ENCODE assay signal across 2 cellular contexts in genomic region chr17:38861399-38861843, GRCh38.
TF ChIP-seq lines count a peak whose summit lies in the region.

No MANE protein-coding gene starts in this region.

TF ChIP-seq in SK-N-SH treated with all-trans-retinoic acid at 6 μM for 48 hours, 23 proteins besides CTCF, POLR2A, EP300 and RAD21 (continued from another document):
- TF ChIP-seq, protein P1, sequence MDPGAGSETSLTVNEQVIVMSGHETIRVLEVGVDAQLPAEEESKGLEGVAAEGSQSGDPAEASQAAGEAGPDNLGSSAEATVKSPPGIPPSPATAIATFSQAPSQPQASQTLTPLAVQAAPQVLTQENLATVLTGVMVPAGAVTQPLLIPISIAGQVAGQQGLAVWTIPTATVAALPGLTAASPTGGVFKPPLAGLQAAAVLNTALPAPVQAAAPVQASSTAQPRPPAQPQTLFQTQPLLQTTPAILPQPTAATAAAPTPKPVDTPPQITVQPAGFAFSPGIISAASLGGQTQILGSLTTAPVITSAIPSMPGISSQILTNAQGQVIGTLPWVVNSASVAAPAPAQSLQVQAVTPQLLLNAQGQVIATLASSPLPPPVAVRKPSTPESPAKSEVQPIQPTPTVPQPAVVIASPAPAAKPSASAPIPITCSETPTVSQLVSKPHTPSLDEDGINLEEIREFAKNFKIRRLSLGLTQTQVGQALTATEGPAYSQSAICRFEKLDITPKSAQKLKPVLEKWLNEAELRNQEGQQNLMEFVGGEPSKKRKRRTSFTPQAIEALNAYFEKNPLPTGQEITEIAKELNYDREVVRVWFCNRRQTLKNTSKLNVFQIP (CRISPR knock-in tag; IDR thresholded peaks at IDR 0.05; ENCODE audit: borderline replicate concordance, low read depth) = no peak
- TF ChIP-seq GLIS3 (CRISPR knock-in tag; IDR thresholded peaks at IDR 0.05) = no peak

TF ChIP-seq in SK-N-SH, 30 proteins besides CTCF, POLR2A, EP300 and RAD21 (continued from another document):
- no peak for TF ChIP-seq ZBTB33 (IDR thresholded peaks at IDR 0.05; ENCODE audit: borderline replicate concordance, low read depth)
- TF ChIP-seq, protein P2, sequence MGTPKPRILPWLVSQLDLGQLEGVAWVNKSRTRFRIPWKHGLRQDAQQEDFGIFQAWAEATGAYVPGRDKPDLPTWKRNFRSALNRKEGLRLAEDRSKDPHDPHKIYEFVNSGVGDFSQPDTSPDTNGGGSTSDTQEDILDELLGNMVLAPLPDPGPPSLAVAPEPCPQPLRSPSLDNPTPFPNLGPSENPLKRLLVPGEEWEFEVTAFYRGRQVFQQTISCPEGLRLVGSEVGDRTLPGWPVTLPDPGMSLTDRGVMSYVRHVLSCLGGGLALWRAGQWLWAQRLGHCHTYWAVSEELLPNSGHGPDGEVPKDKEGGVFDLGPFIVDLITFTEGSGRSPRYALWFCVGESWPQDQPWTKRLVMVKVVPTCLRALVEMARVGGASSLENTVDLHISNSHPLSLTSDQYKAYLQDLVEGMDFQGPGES (IDR thresholded peaks at IDR 0.05; ENCODE audit: low read depth, low read length) = no peak
- no peak for TF ChIP-seq TEAD4 (IDR thresholded peaks at IDR 0.05; ENCODE audit: borderline replicate concordance, insufficient read depth)
- TF ChIP-seq TAF1 (IDR thresholded peaks at IDR 0.05; ENCODE audit: borderline replicate concordance, low read depth, low read length) = no peak
- no peak for TF ChIP-seq NRF1 (IDR thresholded peaks at IDR 0.05; ENCODE audit: low read depth, low read length)
- TF ChIP-seq MAX (IDR thresholded peaks at IDR 0.05; ENCODE audit: low read depth) = no peak
- TF ChIP-seq USF1 (IDR thresholded peaks at IDR 0.05; ENCODE audit: borderline replicate concordance, low read depth) = no peak
- TF ChIP-seq YY1 (IDR thresholded peaks at IDR 0.05; ENCODE audit: low read depth) = no peak
- no peak for TF ChIP-seq RXRA (IDR thresholded peaks at IDR 0.05; ENCODE audit: borderline replicate concordance, low read depth)
- no peak for TF ChIP-seq JUND (IDR thresholded peaks at IDR 0.05)
- no peak for TF ChIP-seq RCOR1 (IDR thresholded peaks at IDR 0.05; ENCODE audit: low read length)
- TF ChIP-seq GABPA (IDR thresholded peaks at IDR 0.05; ENCODE audit: low read depth) = no peak
- no peak for TF ChIP-seq FOSL2 (IDR thresholded peaks at IDR 0.05; ENCODE audit: borderline replicate concordance, low read depth)
